In the genomic region with DNA sequence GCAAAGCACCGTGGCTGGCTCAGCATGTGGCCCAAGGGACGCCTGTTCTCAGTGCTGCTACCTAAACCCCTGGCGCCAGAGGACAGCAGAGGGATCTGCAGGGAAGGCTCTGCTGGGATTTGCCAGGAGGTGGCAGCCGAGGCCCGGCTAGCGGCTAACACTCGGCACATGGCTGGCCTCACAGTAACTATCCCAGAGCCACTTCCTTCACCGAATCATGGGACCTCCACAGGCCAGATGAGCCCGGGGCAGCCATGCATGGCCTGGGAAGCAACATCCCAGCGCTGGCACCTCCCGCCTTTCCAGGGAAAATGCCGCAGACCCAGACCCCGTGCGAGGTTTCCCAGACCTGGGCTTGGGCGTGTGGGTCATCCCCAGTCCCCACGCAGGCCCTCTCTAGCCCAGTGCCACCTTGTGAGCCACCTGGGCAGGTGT, we compare ENCODE assay signal across 8 cellular contexts. TPM values are rescaled to one million over a fixed set of nuclear protein-coding genes. Genes with fewer than 3 reads are reported as not detected.
DNase-seq lines count a peak whose midpoint lies in the region; ATAC-seq, FAIRE-seq and TF ChIP-seq lines count a peak whose summit lies in the region.

No MANE protein-coding gene starts in this region.

- TF ChIP-seq EP300 in HepG2 (IDR thresholded peaks at IDR 0.05; ENCODE audit: low read depth in 2 of 2, low read length in 2 of 2) (no peak), HepG2 (CRISPR knock-in tag; IDR thresholded peaks at IDR 0.05; ENCODE audit: borderline replicate concordance) (no peak)

- H3K4me1 ChIP-seq in HepG2 (ENCODE audit: insufficient read depth, low read length) = no peaks in the 10 kb centered on the region

- TF ChIP-seq RAD21 in HepG2 (CRISPR knock-in tag; IDR thresholded peaks at IDR 0.05) = peak; percentile 99

- H3K9ac ChIP-seq in HepG2 (ENCODE audit: insufficient read depth, low read depth, low read length) = no peak overlapping the region

- H3K9me3 ChIP-seq in HepG2 (ENCODE audit: low read length) = no peaks in the 10 kb centered on the region

- TF ChIP-seq CTCF in NB4 (IDR thresholded peaks at IDR 0.05; ENCODE audit: low read depth, low read length) (peak; percentile 98), coronary artery (IDR thresholded peaks at IDR 0.05) (peak; percentile 78), HepG2 (CRISPR knock-in tag; IDR thresholded peaks at IDR 0.05) (peak; percentile 99)

- in situ Hi-C loops in HepG2 (cut with HindIII; ENCODE audit: extremely low pct_ligation_motif_present, low pct_unique_long_range_greater_than_20kb) = loop anchor here (5.0 kb wide), 2 partner anchors 124 to 229 kb away; no protein-coding TSS in a partner anchor

- CTCF ChIA-PET in HepG2 (lab: Yijun Ruan, JAX; ENCODE audit: low intra/inter-chr PET ratio, low total read pairs) = interaction anchor here (1.0 to 2.8 kb wide), 6 partner anchors 88 to 414 kb away, joined by 3 to 50 read pairs (median 5); no protein-coding TSS in a partner anchor

- POLR2A ChIA-PET in HepG2 (lab: Yijun Ruan, JAX) = no interaction called here

- H3K79me2 ChIP-seq in HepG2 (ENCODE audit: insufficient read depth, low read length) = no peaks in the 10 kb centered on the region

- peak; percentile 98 for ATAC-seq in HepG2

- intact Hi-C loops in HepG2 (cut with micrococcal nuclease; ENCODE audit: unreplicated experiment) = loop anchor here (1.0 to 2.0 kb wide), 2 partner anchors 84 to 230 kb away; a partner anchor contains a TSS

- no peaks in the 10 kb centered on the region for H3K36me3 ChIP-seq in HepG2 (replicated peaks in 1 of 2; ENCODE audit: control insufficient read depth in 1 of 2, insufficient read depth in 2 of 2, low read length in 2 of 2)

- FAIRE-seq in HepG2 (lab: Jason Lieb, UNC) = peak; percentile 80

- H4K20me1 ChIP-seq in HepG2 (ENCODE audit: insufficient read depth, low read length) = no peaks in the 10 kb centered on the region

- no peak overlapping the region for H3K27ac ChIP-seq in coronary artery
- no peak overlapping the region for H3K27ac ChIP-seq in HepG2 (ENCODE audit: extremely low read length, insufficient read depth, low read length)

- no peaks in the 10 kb centered on the region for H3K27me3 ChIP-seq in HepG2 (ENCODE audit: control insufficient read depth in 1 of 2, insufficient read depth in 2 of 2, low read length in 2 of 2)

- H3K4me3 ChIP-seq in NB4 (ENCODE audit: low read depth, low read length) (no peak overlapping the region), coronary artery (no peak overlapping the region), HepG2 (replicated peaks in 1 of 3; ENCODE audit: insufficient read depth in 1 of 3, low read depth in 2 of 3, low read length in 3 of 3) (no peak overlapping the region)

- no peak overlapping the region for H3K4me2 ChIP-seq in HepG2 (ENCODE audit: low read depth, low read length)

- BruUV-seq in HepG2 (replicated peaks; lab: Mats Ljungman, UMichigan) = no TSS peak

- WGBS in HepG2 (ENCODE audit: low lambda C conversion rate) = 7% methylated on average over 3 of the region's 16 CpGs

- H2AFZ ChIP-seq in HepG2 (ENCODE audit: low read length) = no peak overlapping the region

- DNase-seq in ELF-1 (ENCODE audit: low read depth, low spot score) (peak; percentile 95), GOT3 (lab: John Stamatoyannopoulos, UW) (peak; percentile 18), NB4 (ENCODE audit: low read depth) (peak; percentile 93), coronary artery (ENCODE audit: low spot score) (no peak), HepG2 (ENCODE audit: low spot score) (peak; percentile 75), HPDE6-E6E7 (ENCODE audit: extremely low spot score) (no peak)
- DNase-seq in activated CD4-positive, alpha-beta T cell treated with anti-CD3 and anti-CD28 coated beads for 4 hours = peak; percentile 52 to 54
- peak; percentile 9 to 51 (median 12) for DNase-seq in stimulated activated CD4-positive, alpha-beta T cell treated with anti-CD3 and anti-CD28 coated beads, TNF-alpha, amount 100 ng/mL, for 1 hour (ENCODE audit: low read depth in 3 of 3, low spot score in 1 of 3)

- TF ChIP-seq POLR2A in NB4 (IDR thresholded peaks at IDR 0.05; ENCODE audit: extremely low read depth, insufficient read length) (no peak), HepG2 (IDR thresholded peaks at IDR 0.05; ENCODE audit: insufficient read depth in 1 of 2, low read depth in 2 of 2, low read length in 2 of 2) (no peak)

TF ChIP-seq in HepG2, 621 proteins besides CTCF, POLR2A, EP300 and RAD21 (continues in another document):
- TF ChIP-seq SSRP1 (CRISPR knock-in tag; IDR thresholded peaks at IDR 0.05) = no peak
- peak; percentile 30; the same call in 1 of the 2 replicates for TF ChIP-seq IRF2 (CRISPR knock-in tag; IDR thresholded peaks at IDR 0.05)
- TF ChIP-seq ZBTB8A (CRISPR knock-in tag; IDR thresholded peaks at IDR 0.05; ENCODE audit: borderline replicate concordance, low read depth) = no peak
- no peak for TF ChIP-seq TSC22D2 (CRISPR knock-in tag; IDR thresholded peaks at IDR 0.05; ENCODE audit: borderline replicate concordance)
- TF ChIP-seq ZNF333 (CRISPR knock-in tag; IDR thresholded peaks at IDR 0.05; ENCODE audit: borderline replicate concordance) = no peak
- TF ChIP-seq, protein P1, sequence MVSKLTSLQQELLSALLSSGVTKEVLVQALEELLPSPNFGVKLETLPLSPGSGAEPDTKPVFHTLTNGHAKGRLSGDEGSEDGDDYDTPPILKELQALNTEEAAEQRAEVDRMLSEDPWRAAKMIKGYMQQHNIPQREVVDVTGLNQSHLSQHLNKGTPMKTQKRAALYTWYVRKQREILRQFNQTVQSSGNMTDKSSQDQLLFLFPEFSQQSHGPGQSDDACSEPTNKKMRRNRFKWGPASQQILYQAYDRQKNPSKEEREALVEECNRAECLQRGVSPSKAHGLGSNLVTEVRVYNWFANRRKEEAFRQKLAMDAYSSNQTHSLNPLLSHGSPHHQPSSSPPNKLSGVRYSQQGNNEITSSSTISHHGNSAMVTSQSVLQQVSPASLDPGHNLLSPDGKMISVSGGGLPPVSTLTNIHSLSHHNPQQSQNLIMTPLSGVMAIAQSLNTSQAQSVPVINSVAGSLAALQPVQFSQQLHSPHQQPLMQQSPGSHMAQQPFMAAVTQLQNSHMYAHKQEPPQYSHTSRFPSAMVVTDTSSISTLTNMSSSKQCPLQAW (CRISPR knock-in tag; IDR thresholded peaks at IDR 0.05) = 0 out of 2 replicates have a peak, but pooled peaks have one; percentile 18
- TF ChIP-seq ZKSCAN8 (CRISPR knock-in tag; IDR thresholded peaks at IDR 0.05; ENCODE audit: borderline replicate concordance) = no peak
- no peak for TF ChIP-seq ZSCAN29 (CRISPR knock-in tag; conservative IDR thresholded peaks at IDR 0.05)
- no peak for TF ChIP-seq JUNB (CRISPR knock-in tag; IDR thresholded peaks at IDR 0.05; ENCODE audit: borderline replicate concordance)
- TF ChIP-seq, protein P2, sequence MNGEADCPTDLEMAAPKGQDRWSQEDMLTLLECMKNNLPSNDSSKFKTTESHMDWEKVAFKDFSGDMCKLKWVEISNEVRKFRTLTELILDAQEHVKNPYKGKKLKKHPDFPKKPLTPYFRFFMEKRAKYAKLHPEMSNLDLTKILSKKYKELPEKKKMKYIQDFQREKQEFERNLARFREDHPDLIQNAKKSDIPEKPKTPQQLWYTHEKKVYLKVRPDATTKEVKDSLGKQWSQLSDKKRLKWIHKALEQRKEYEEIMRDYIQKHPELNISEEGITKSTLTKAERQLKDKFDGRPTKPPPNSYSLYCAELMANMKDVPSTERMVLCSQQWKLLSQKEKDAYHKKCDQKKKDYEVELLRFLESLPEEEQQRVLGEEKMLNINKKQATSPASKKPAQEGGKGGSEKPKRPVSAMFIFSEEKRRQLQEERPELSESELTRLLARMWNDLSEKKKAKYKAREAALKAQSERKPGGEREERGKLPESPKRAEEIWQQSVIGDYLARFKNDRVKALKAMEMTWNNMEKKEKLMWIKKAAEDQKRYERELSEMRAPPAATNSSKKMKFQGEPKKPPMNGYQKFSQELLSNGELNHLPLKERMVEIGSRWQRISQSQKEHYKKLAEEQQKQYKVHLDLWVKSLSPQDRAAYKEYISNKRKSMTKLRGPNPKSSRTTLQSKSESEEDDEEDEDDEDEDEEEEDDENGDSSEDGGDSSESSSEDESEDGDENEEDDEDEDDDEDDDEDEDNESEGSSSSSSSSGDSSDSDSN (CRISPR knock-in tag; IDR thresholded peaks at IDR 0.05) = 0 out of 2 replicates have a peak, but pooled peaks have one; percentile 35
- no peak for TF ChIP-seq MBNL3 (CRISPR knock-in tag; conservative IDR thresholded peaks at IDR 0.05)
- TF ChIP-seq ZFAT (CRISPR knock-in tag; conservative IDR thresholded peaks at IDR 0.05) = no peak
- TF ChIP-seq RBM22 (optimal IDR thresholded peaks at IDR 0.05; ENCODE audit: low read length) = no peak
- no peak for TF ChIP-seq MTA1 (CRISPR knock-in tag; IDR thresholded peaks at IDR 0.05; ENCODE audit: borderline replicate concordance)
- TF ChIP-seq RXRA (CRISPR knock-in tag; IDR thresholded peaks at IDR 0.05) = peak; percentile 31; the same call in 1 of the 2 replicates
- no peak for TF ChIP-seq NR2F2 (IDR thresholded peaks at IDR 0.05; ENCODE audit: borderline replicate concordance, low read depth)

RNA-seq across cellular contexts. Expression of a gene that starts 36.4 kb away (rescaled TPM):
- 0.38 and 0.84 TPM in 2 replicates for total RNA-seq in HepG2 (2016; rRNA removed; fragmentation: Illumina TruSeq; extraction: Trizol)
- total RNA-seq in HepG2 (2016; cell fraction: cytosol; rRNA removed; fragmentation: Illumina TruSeq; extraction: Trizol; ENCODE audit: low read depth) = 0.30 and 0.53 TPM in 2 replicates
- total RNA-seq in HepG2 (2016; cell fraction: insoluble cytoplasmic fraction; rRNA removed; fragmentation: Illumina TruSeq; extraction: Trizol) = 0.28 and 0.67 TPM in 2 replicates
- total RNA-seq in HepG2 (2016; cell fraction: membrane; rRNA removed; fragmentation: Illumina TruSeq; extraction: Trizol) = 0.65 and 0.72 TPM in 2 replicates
- total RNA-seq in HepG2 (2016; cell fraction: nucleus; rRNA removed; fragmentation: Illumina TruSeq; extraction: Trizol) = 0.25 and 0.85 TPM in 2 replicates
- polyA plus RNA-seq in HepG2 (2011; rRNA removed) = 1.2 and 2.1 TPM in 2 replicates
- 0.87 and 0.98 TPM in 2 replicates for polyA plus RNA-seq in HepG2 (2011; cell fraction: cytosol; rRNA removed)
- 6.5 and 9.7 TPM in 2 replicates for polyA plus RNA-seq in HepG2 (2011; cell fraction: nucleus; rRNA removed)
- polyA plus RNA-seq in HepG2 (2012) = 0.76 and 1.7 TPM in 2 replicates
- 0.43 and 0.57 TPM in 2 replicates for polyA plus RNA-seq in HepG2 (2016; cell fraction: cytosol; fragmentation: Illumina TruSeq; extraction: Trizol; ENCODE audit: low read depth)
- polyA plus RNA-seq in HepG2 (2016; cell fraction: insoluble cytoplasmic fraction; fragmentation: Illumina TruSeq; extraction: Trizol; ENCODE audit: low read depth) = 0.42 and 0.70 TPM in 2 replicates
- 0.53 and 0.62 TPM in 2 replicates for polyA plus RNA-seq in HepG2 (2016; cell fraction: membrane; fragmentation: Illumina TruSeq; extraction: Trizol; ENCODE audit: low read depth)
- 1.1 and 1.7 TPM in 2 replicates for polyA plus RNA-seq in HepG2 (2016; cell fraction: nucleus; fragmentation: Illumina TruSeq; extraction: Trizol; ENCODE audit: insufficient read depth, low read depth)
- 0.07 and 2.3 TPM in 2 replicates for polyA minus RNA-seq in HepG2 (2011; rRNA and poly(A)+ RNA removed; ENCODE audit: low replicate concordance)
- polyA minus RNA-seq in HepG2 (2011; cell fraction: cytosol; rRNA and poly(A)+ RNA removed) = 1.1 and 1.6 TPM in 2 replicates
- 1.2 TPM in 2 replicates for polyA minus RNA-seq in HepG2 (2011; cell fraction: nucleus; rRNA and poly(A)+ RNA removed)

Comparison
In these comparisons a context has a peak if more than half of its experiments do, and no peak if none do; other contexts are left out.
1. DNase-seq: peak in ELF-1 (single experiment), GOT3 (single experiment), NB4 (single experiment), activated CD4-positive, alpha-beta T cell treated with anti-CD3 and anti-CD28 coated beads for 4 hours (2 of 2), HepG2 (single experiment) and stimulated activated CD4-positive, alpha-beta T cell treated with anti-CD3 and anti-CD28 coated beads, TNF-alpha, amount 100 ng/mL, for 1 hour (3 of 3); none in coronary artery (single experiment) and HPDE6-E6E7 (single experiment).
2. Peak in every context shown above with its lines, with median percentiles within 50 percentile points of each other: CTCF ChIP-seq.